Comparison of ENCODE assay signal across 14 cellular contexts in genomic region chr4:88616275-88616996, GRCh38. TPM values are rescaled to one million over a fixed set of nuclear protein-coding genes. Genes with fewer than 3 reads are reported as not detected.
A peak's percentile ranks its signal among the peaks of the same experiment; 100 is the strongest.
DNase-seq lines count a peak whose midpoint lies in the region; ATAC-seq, FAIRE-seq and TF ChIP-seq lines count a peak whose summit lies in the region.
"Had no signal": no experiment of that assay in that cellular context is flagged by ENCODE, and none has a peak within 500 bp of the region (broad histone marks: within the 10 kb centered on the region; RNA-seq: fewer than 3 reads in every experiment).

No MANE protein-coding gene starts in this region.

- TF ChIP-seq EP300 in A549 (IDR thresholded peaks at IDR 0.05): peak in 1 of 2 experiments; percentile 27; a peak in 1 of 5 replicates

- peaks cover 71% of the 10 kb centered on the region for H3K4me1 ChIP-seq in A549
- peaks cover 96% of the 10 kb centered on the region for H3K4me1 ChIP-seq in GM23248 (ENCODE audit: insufficient read depth)
- H3K4me1 ChIP-seq in ascending aorta: peaks cover 3 to 29% of the 10 kb centered on the region in 2 donors

- H3K79me2 ChIP-seq in GM23248 (ENCODE audit: insufficient read depth): peaks cover 66% of the 10 kb centered on the region

- H3F3A ChIP-seq in GM23248 (ENCODE audit: insufficient read depth): peaks cover 87% of the 10 kb centered on the region

- peak overlapping the region; percentile 66 for H3K9ac ChIP-seq in GM23248
- H3K9ac ChIP-seq: BLaER1 had no signal

- H3K4me3 Mint-ChIP-seq in mesothelial cell of epicardium: no peak overlapping the region

- no peaks in the 10 kb centered on the region for H3K9me3 Mint-ChIP-seq in mesothelial cell of epicardium

- H3K27me3 Mint-ChIP-seq in mesothelial cell of epicardium (ENCODE audit: low read depth): no peaks in the 10 kb centered on the region

- H3K36me3 ChIP-seq in GM23248 (ENCODE audit: low read depth) (no peaks in the 10 kb centered on the region), ascending aorta (no peaks in the 10 kb centered on the region)
- H3K36me3 ChIP-seq: BLaER1 had no signal

- POLR2A ChIA-PET in A549 (lab: Yijun Ruan, JAX): interaction anchor here (0.6 to 1.7 kb wide), 2 partner anchors 93 to 631 kb away, joined by 6 to 10 read pairs; partner anchors contain the start of gene PYURF

- H3K27me3 ChIP-seq in GM23248 (replicated peaks; ENCODE audit: insufficient read depth) (no peaks in the 10 kb centered on the region), ascending aorta (no peaks in the 10 kb centered on the region)
- H3K27me3 ChIP-seq: BLaER1 had no signal

- H3K27ac ChIP-seq in A549 (peak overlapping the region; percentile 63 to 82), GM23248 (peak overlapping the region; percentile 95), ascending aorta (peak overlapping the region; percentile 6 to 31)
- H3K27ac ChIP-seq: BLaER1, HL-60, skin epidermis had no signal

- 40% methylated on average over 2 of the region's 2 CpGs for WGBS in A549 (ENCODE audit: missing lambda C conversion rate)
- WGBS in GM23248 (ENCODE audit: low coverage in 1 of 2, low lambda C conversion rate in 2 of 2, missing lambda C conversion rate in 2 of 2), 2 experiments: 3 to 6% methylated on average over 2 of the region's 2 CpGs

- intact Hi-C loops in ascending aorta (cut with DNase I): loop anchor here (10.0 kb wide), 1 partner anchor 162 kb away; the partner anchor contains the start of gene HERC5

- H3K4me3 ChIP-seq in A549: no peak overlapping the region
- H3K4me3 ChIP-seq in GM23248: peak overlapping the region; percentile 25
- no peak overlapping the region for H3K4me3 ChIP-seq in ascending aorta
- H3K4me3 ChIP-seq: BLaER1, skin epidermis had no signal

- DNase-seq in A549 (ENCODE audit: low read depth in 1 of 2, low spot score in 1 of 2) (peak in 1 of 2 experiments; percentile 36), GM23248 (peak; percentile 96), ascending aorta (ENCODE audit: low spot score in 2 of 2) (no peak), kidney tubule cell (ENCODE audit: low spot score) (peak; percentile 59), frontal cortex (ENCODE audit: low spot score in 2 of 2) (no peak), iPS-NIHi11 (ENCODE audit: low spot score) (no peak), mesothelial cell of epicardium (ENCODE audit: low spot score in 2 of 2, unreplicated experiment in 2 of 2) (no peak)
- DNase-seq: MV-4-11, NCI-H510A had no signal

- H3K9me3 ChIP-seq in A549: no peaks in the 10 kb centered on the region
- no peaks in the 10 kb centered on the region for H3K9me3 ChIP-seq in GM23248 (ENCODE audit: low read depth)
- H3K9me3 ChIP-seq in ascending aorta: no peaks in the 10 kb centered on the region
- H3K9me3 ChIP-seq: BLaER1 had no signal

- H3K36me3 Mint-ChIP-seq in mesothelial cell of epicardium: no peaks in the 10 kb centered on the region

- no peak overlapping the region for H3K27ac Mint-ChIP-seq in mesothelial cell of epicardium

- FAIRE-seq in A549 (lab: Jason Lieb, UNC) (no peak), frontal cortex (lab: Jason Lieb, UNC) (no peak)
- FAIRE-seq: G401.6 had no signal

- H3K4me1 Mint-ChIP-seq in mesothelial cell of epicardium: peaks cover 12% of the 10 kb centered on the region

- H2AFZ ChIP-seq in GM23248: no peak overlapping the region

- H3K4me2 ChIP-seq in A549 (peak overlapping the region; percentile 53), GM23248 (ENCODE audit: unreplicated experiment) (peak overlapping the region; percentile 72)
- H3K4me2 ChIP-seq: BLaER1 had no signal

- TF ChIP-seq CTCF in A549 (IDR thresholded peaks at IDR 0.05) (no peak), ascending aorta (IDR thresholded peaks at IDR 0.05) (no peak), mesothelial cell of epicardium (IDR thresholded peaks at IDR 0.05; ENCODE audit: unreplicated experiment) (no peak)

- TF ChIP-seq RAD21 in A549 (conservative IDR thresholded peaks at IDR 0.05 in 1 of 2, IDR thresholded peaks at IDR 0.05 in 1 of 2): no peak

- ATAC-seq in A549: peak; percentile 59 to 67; a peak in 5 of 6 replicates
- no peak for ATAC-seq in GM21786 (IDR thresholded peaks at IDR 0.05; ENCODE audit: unreplicated experiment)

- CTCF ChIA-PET in A549 (lab: Yijun Ruan, JAX): interaction anchor here (0.9 kb wide), 1 partner anchor 43 kb away, joined by 4 read pairs; no protein-coding TSS in a partner anchor

- TF ChIP-seq POLR2A in A549 (IDR thresholded peaks at IDR 0.05; ENCODE audit: low read length): no peak

- no peaks in the 10 kb centered on the region for H4K20me1 ChIP-seq in GM23248 (ENCODE audit: insufficient read depth)

- no peaks in the 10 kb centered on the region for H3K9me2 ChIP-seq in GM23248 (ENCODE audit: insufficient read depth)

- in situ Hi-C loops in GM23248 (cut with MboI): no loop called here

TF ChIP-seq in A549, 52 proteins besides CTCF, POLR2A, EP300 and RAD21:
- TF ChIP-seq JUNB (IDR thresholded peaks at IDR 0.05): no peak
- TF ChIP-seq KDM5A (IDR thresholded peaks at IDR 0.05): no peak
- no peak for TF ChIP-seq POLR2AphosphoS2 (conservative IDR thresholded peaks at IDR 0.05; ENCODE audit: low read length)
- TF ChIP-seq MYC (IDR thresholded peaks at IDR 0.05; ENCODE audit: borderline replicate concordance, low read length): no peak
- TF ChIP-seq FOSL2 (IDR thresholded peaks at IDR 0.05): no peak
- TF ChIP-seq FOSL2 (CRISPR knock-in tag; IDR thresholded peaks at IDR 0.05): no peak
- TF ChIP-seq TP53 (CRISPR knock-in tag; IDR thresholded peaks at IDR 0.05): no peak
- TF ChIP-seq RNF2 (IDR thresholded peaks at IDR 0.05; ENCODE audit: borderline replicate concordance, low read depth): no peak
- TF ChIP-seq CBX2 (IDR thresholded peaks at IDR 0.05; ENCODE audit: borderline replicate concordance, low read depth): no peak

RNA-seq across cellular contexts. Expression of gene HERC3, which starts 24.2 kb away (rescaled TPM):
- polyA plus RNA-seq in A549 (2011; rRNA removed) (4.9 and 6.2 TPM in 2 replicates), A549 (2017; fragmentation: RNase III; extraction: RNeasy Plus Mini Kit Qiagen cat#74134 plus additional on column Dnase treatment) (4.3 to 5.7 TPM (median 4.9 TPM) in 3 replicates), GM23248 (2016; fragmentation: Nextera tagmentation; extraction: Ambion mirVana) (22.7 and 25.8 TPM in 2 replicates)
- polyA plus RNA-seq in A549 (2012; cell fraction: cytosol; rRNA removed): 1.4 and 1.7 TPM in 2 replicates
- 1.1 and 2.3 TPM in 2 replicates for polyA plus RNA-seq in A549 (2012; cell fraction: nucleus; rRNA removed)
- polyA minus RNA-seq in A549 (2011; rRNA and poly(A)+ RNA removed): 5.3 and 5.4 TPM in 2 replicates
- 18.0 and 27.6 TPM in 2 replicates for total RNA-seq in GM23248 (2014; rRNA removed; shearing (Covaris generic))
- total RNA-seq in ascending aorta (16.2 TPM), frontal cortex (55.0 TPM), mesothelial cell of epicardium (15.8 to 17.2 TPM (median 17.0 TPM) in 3 replicates)

Comparison
In these comparisons a context has a peak if more than half of its experiments do, and no peak if none do; other contexts are left out.
1. DNase-seq: peak in GM23248 (single experiment) and kidney tubule cell (single experiment); none in ascending aorta (0 of 2), frontal cortex (0 of 2), iPS-NIHi11 (single experiment) and mesothelial cell of epicardium (0 of 2).
2. H3K27ac ChIP-seq: peak in every context shown above with its lines; median percentile 95 in GM23248; 72 in A549; 18 in ascending aorta.